Comparison of ENCODE assay signal across 8 cellular contexts in the genomic region with DNA sequence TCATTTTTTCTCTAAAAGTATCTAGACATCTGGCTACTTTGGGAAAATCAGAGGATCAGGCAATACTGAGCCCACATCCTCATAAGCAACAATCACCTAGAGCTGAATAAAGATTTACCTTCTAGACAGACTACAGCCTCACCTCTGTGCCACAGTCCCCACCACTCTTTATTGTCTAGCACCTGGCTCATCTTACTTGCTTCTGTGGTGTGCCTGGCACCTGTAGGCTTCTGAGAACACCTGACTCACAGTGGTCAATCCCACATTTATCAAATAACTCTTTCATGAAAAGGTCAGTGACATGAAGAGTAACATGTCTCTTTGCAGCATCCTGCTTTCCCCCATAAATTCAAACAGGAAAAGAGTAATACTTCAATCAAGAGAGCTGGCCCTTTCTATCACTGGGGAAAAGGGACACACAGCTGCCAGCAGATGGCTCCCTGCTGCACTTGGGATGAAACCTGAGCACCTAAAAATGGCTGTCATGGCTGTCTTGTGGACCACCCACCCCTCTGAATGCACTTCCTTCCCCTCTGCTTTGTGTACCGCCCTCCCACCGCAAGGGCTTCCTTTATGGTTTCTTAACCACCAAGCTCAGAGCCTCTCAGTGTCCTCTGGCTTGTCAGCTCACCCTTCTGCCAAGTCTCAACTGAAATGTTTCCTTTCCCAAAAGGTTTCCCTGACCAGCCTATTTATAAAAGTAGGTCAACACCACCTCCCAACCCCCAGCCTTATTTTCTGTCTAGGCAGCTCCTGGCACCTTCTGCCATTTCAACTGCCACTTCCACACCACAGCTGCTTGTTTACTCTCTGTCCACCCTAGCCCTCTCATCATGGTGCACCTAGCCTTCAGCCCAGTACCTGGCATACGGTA. TPM values are rescaled to one million over a fixed set of nuclear protein-coding genes. Genes with fewer than 3 reads are reported as not detected.
DNase-seq lines count a peak whose midpoint lies in the region; ATAC-seq and TF ChIP-seq lines count a peak whose summit lies in the region.

No MANE protein-coding gene starts in this region.

- DNase-seq in GM10266 (ENCODE audit: extremely low spot score) (peak; percentile 69), NCI-H1105 treated with DMSO at 0.1 percent for 48 hours (lab: John Stamatoyannopoulos, UW) (peak; percentile 41), mucosa of descending colon (peak in 2 of 3 donors; percentile 50 to 51), type B pancreatic cell (ENCODE audit: extremely low spot score, unreplicated experiment) (no peak)
- peak; percentile 27 to 33 for DNase-seq in activated CD4-positive, alpha-beta T cell treated with anti-CD3 and anti-CD28 coated beads, Interleukin-2, amount 50 U/mL, for 4 hours
- DNase-seq in effector CD8-positive, alpha-beta T cell (lab: John Stamatoyannopoulos, UW): peak; percentile 57

- H3K27me3 Mint-ChIP-seq in type B pancreatic cell: no peaks in the 10 kb centered on the region

- H3K36me3 ChIP-seq in mucosa of descending colon (ENCODE audit: low read depth): peaks cover 22% of the 10 kb centered on the region

- H3K4me3 ChIP-seq in mucosa of descending colon: no peak overlapping the region

- peak; percentile 75 for ATAC-seq in mucosa of descending colon
- ATAC-seq in HG03280 (IDR thresholded peaks at IDR 0.05; ENCODE audit: unreplicated experiment): no peak
- ATAC-seq in GM21515 (IDR thresholded peaks at IDR 0.05; ENCODE audit: unreplicated experiment): no peak

- peaks cover 40% of the 10 kb centered on the region for H3K36me3 Mint-ChIP-seq in type B pancreatic cell

- intact Hi-C loops in mucosa of descending colon (cut with DNase I, micrococcal nuclease): no loop called here

- no peak overlapping the region for H3K27ac Mint-ChIP-seq in type B pancreatic cell

- no peaks in the 10 kb centered on the region for H3K4me1 Mint-ChIP-seq in type B pancreatic cell (ENCODE audit: unreplicated experiment)

- no peaks in the 10 kb centered on the region for H3K9me3 ChIP-seq in mucosa of descending colon

- TF ChIP-seq CTCF in GM10266 (IDR thresholded peaks at IDR 0.05; ENCODE audit: control insufficient read depth, insufficient read depth, low read depth, missing control alignments) (peak; percentile 68), mucosa of descending colon (IDR thresholded peaks at IDR 0.05) (no peak), type B pancreatic cell (conservative IDR thresholded peaks at IDR 0.05) (peak; percentile 72)

- H3K4me3 Mint-ChIP-seq in type B pancreatic cell: no peak overlapping the region

- no peaks in the 10 kb centered on the region for H3K4me1 ChIP-seq in mucosa of descending colon (ENCODE audit: low read depth)

- no peaks in the 10 kb centered on the region for H3K9me3 Mint-ChIP-seq in type B pancreatic cell

RNA-seq across cellular contexts. Expression of gene TFIP11, which starts 9.3 kb away (rescaled TPM):
- 10 to 100 TPM; 26.2 to 39.1 (median 34.6) TPM for total RNA-seq in mucosa of descending colon
- 32.7 and 40.3 TPM in 2 replicates for total RNA-seq in type B pancreatic cell (ENCODE audit: low replicate concordance)

RNA-seq across cellular contexts. Expression of gene SRRD, which starts 19.2 kb away (rescaled TPM):
- 10 to 100 TPM; 11.1 to 19.1 (median 11.2) TPM for total RNA-seq in mucosa of descending colon
- total RNA-seq in type B pancreatic cell (ENCODE audit: low replicate concordance): 26.9 and 27.7 TPM in 2 replicates

RNA-seq across cellular contexts. Expression of gene HPS4, which starts 19.3 kb away (rescaled TPM):
- total RNA-seq in mucosa of descending colon (10 to 100 TPM; 28.6 to 29.2 (median 28.9) TPM), type B pancreatic cell (ENCODE audit: low replicate concordance) (38.1 and 46.1 TPM in 2 replicates)
